Comparison of ENCODE assay signal across 1 cellular context in the genomic region with DNA sequence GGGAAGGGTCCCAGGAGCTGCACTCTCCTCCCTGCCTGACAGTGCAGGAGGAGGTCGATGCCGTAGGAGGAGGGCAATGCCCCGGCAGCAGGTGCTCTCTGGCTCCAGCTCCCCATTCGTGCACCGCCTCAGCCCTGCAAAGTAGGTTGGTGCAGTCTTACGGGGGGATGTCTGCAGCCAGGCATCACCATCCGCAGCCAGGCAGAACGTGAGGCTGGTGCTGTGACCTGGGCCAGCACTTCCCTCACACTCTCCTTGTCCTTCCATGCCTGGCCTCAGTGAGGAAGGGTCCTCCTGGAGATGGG.
TF ChIP-seq lines count a peak whose summit lies in the region.

No MANE protein-coding gene starts in this region.

TF ChIP-seq in SK-N-SH treated with all-trans-retinoic acid at 6 μM for 48 hours, 23 proteins besides CTCF, POLR2A, EP300 and RAD21 (continued from another document):
- TF ChIP-seq, protein P1, sequence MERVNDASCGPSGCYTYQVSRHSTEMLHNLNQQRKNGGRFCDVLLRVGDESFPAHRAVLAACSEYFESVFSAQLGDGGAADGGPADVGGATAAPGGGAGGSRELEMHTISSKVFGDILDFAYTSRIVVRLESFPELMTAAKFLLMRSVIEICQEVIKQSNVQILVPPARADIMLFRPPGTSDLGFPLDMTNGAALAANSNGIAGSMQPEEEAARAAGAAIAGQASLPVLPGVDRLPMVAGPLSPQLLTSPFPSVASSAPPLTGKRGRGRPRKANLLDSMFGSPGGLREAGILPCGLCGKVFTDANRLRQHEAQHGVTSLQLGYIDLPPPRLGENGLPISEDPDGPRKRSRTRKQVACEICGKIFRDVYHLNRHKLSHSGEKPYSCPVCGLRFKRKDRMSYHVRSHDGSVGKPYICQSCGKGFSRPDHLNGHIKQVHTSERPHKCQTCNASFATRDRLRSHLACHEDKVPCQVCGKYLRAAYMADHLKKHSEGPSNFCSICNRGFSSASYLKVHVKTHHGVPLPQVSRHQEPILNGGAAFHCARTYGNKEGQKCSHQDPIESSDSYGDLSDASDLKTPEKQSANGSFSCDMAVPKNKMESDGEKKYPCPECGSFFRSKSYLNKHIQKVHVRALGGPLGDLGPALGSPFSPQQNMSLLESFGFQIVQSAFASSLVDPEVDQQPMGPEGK (CRISPR knock-in tag; IDR thresholded peaks at IDR 0.05; ENCODE audit: borderline replicate concordance), result no peak
- no peak for TF ChIP-seq ZFP30 (CRISPR knock-in tag; IDR thresholded peaks at IDR 0.05)
